Comparison of ENCODE assay signal across 8 cellular contexts in the genomic region with DNA sequence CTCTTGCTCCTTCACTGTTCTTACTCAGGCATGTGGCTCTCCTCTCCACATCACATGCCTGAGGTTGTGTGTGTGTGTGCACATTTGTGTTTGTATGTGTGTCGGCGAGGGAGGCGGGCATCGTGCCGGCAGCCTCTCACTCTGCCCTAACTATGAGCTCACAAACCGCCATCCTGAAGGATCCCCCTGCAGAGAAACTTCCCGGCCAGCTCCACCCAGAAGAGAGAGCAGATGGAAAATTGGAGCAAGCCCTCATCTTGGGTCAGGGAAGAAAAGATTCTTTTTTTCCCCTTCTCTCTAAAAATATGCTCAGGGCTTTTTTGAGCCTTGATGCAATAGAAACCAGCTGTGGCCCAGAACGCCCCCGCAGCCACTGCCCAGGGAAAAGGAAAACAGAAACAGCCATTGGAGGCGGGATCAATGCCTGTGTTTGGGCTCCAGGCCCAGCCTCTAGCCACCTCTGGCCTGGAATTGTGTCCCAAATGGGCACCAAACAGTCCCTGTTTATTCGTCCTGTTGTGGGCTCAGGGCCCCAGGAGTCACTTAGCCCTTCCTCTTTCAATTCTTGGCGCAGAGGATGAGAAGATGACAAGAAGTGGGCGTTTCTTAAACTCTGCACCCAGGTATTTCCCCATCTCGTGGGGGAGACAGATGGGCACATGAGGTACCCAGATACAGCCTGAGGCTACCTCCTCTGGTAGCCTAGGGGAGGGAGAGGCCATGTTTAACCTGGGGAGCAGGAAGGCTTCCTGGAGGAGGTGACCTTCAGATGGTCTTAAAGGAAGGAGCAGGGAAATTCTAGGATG.
DNase-seq lines count a peak whose midpoint lies in the region; ATAC-seq and TF ChIP-seq lines count a peak whose summit lies in the region.

No MANE protein-coding gene starts in this region.

- H3K36me3 Mint-ChIP-seq in endothelial cell (ENCODE audit: low read depth, unreplicated experiment) = peaks cover 8% of the 10 kb centered on the region

- H3K4me1 Mint-ChIP-seq in endothelial cell (ENCODE audit: unreplicated experiment) = peaks cover 72% of the 10 kb centered on the region

- H3K9me3 ChIP-seq in ovary = no peaks in the 10 kb centered on the region

- peaks cover 10% of the 10 kb centered on the region for H3K4me1 ChIP-seq in ovary (ENCODE audit: insufficient read depth)

- no peak for DNase-seq in endothelial cell (ENCODE audit: low spot score)
- peak; percentile 71 to 81 (median 74) for DNase-seq in ovary
- no peak for DNase-seq in putamen (ENCODE audit: low spot score)
- DNase-seq in activated CD4-positive, CD25-positive, alpha-beta regulatory T cell treated with anti-CD3 and anti-CD28 coated beads, Interleukin-2, amount 50 U/mL, for 72 hours = no peak
- DNase-seq in HK-2 (ENCODE audit: unreplicated experiment) = no peak
- DNase-seq in central memory CD4-positive, alpha-beta T cell = no peak

- 8 to 14% (median 11%) methylated on average over 14 of the region's 14 CpGs for WGBS in ovary, 3 donors

- TF ChIP-seq EP300 in ovary (IDR thresholded peaks at IDR 0.05) = no peak

- peaks cover 29% of the 10 kb centered on the region for H3K27me3 Mint-ChIP-seq in endothelial cell (ENCODE audit: unreplicated experiment)

- ATAC-seq in GM18505 (IDR thresholded peaks at IDR 0.05; ENCODE audit: unreplicated experiment) = peak; percentile 47
- ATAC-seq in HG03159 (IDR thresholded peaks at IDR 0.05; ENCODE audit: unreplicated experiment) = peak; percentile 47

- no peaks in the 10 kb centered on the region for H3K36me3 ChIP-seq in ovary

- H3K4me3 Mint-ChIP-seq in endothelial cell (ENCODE audit: unreplicated experiment) = no peak overlapping the region

- H3K4me3 ChIP-seq in ovary = no peak overlapping the region

- H3K27ac Mint-ChIP-seq in endothelial cell (ENCODE audit: unreplicated experiment) = peak overlapping the region; percentile 84

- no peaks in the 10 kb centered on the region for H3K27me3 ChIP-seq in ovary

- intact Hi-C loops in ovary (cut with DNase I) = no loop called here

- H3K9me3 Mint-ChIP-seq in endothelial cell (ENCODE audit: unreplicated experiment) = no peaks in the 10 kb centered on the region

- TF ChIP-seq CTCF in endothelial cell (IDR thresholded peaks at IDR 0.05; ENCODE audit: unreplicated experiment) = no peak
- TF ChIP-seq CTCF in ovary (IDR thresholded peaks at IDR 0.05) = no peak

- H3K27ac ChIP-seq in ovary = peak overlapping the region; percentile 55 to 68

- TF ChIP-seq POLR2A in GM18505 (IDR thresholded peaks at IDR 0.05; ENCODE audit: borderline replicate concordance, extremely low read depth, insufficient read depth, insufficient read length) (no peak), ovary (IDR thresholded peaks at IDR 0.05) (no peak)

Comparison
In these comparisons a context has a peak if more than half of its experiments do, and no peak if none do; other contexts are left out.
1. DNase-seq: peak in ovary (5 of 5); none in endothelial cell (single experiment), putamen (single experiment), activated CD4-positive, CD25-positive, alpha-beta regulatory T cell treated with anti-CD3 and anti-CD28 coated beads, Interleukin-2, amount 50 U/mL, for 72 hours (single experiment), HK-2 (single experiment) and central memory CD4-positive, alpha-beta T cell (single experiment).